ENCODE assay signal across 12 cellular contexts in the genomic region with DNA sequence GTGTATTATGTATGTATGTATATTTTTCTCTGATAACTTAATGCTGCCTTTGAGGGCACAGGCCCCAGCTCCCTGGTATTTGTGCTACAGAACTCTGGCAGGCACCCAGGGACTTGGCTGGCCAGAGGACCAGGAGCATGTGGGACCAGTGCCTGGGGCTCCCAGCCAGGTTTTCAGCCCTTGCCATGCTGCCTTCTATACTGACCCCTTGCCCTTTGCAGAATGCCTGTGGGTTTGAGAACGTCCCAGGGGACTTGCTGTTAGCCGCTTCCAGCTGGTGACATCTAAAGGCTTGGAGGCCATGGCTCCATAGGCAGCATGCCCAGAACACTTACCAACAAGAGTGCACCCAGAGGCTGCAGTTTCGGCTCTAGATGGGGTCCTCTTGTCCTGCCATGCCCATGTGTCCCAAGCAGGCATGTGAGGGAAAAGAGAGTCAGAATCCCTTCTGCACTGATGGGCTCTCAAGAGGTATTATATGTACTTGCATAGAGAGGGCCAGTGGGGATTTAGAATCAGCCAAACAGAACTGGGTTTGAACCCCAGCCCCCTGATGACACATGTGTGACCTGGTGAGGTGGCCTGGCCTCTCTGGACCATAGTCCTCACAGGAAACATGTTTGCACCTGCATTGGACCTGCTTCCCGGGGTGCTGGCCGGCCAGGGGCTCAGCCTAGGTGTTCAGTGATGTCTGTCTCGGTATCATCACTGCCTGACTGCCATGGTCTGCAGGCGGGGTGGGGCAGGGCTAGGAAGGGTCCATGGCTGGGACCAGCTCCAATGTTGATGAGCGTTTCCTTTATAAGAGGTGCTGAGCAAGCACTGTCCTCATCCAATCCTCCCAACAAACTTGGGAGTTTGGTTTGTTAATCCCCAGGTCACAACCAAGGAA.
DNase-seq lines count a peak whose midpoint lies in the region; ATAC-seq, FAIRE-seq and TF ChIP-seq lines count a peak whose summit lies in the region.
"Had no signal": no experiment of that assay in that cellular context is flagged by ENCODE, and none has a peak within 500 bp of the region (broad histone marks: within the 10 kb centered on the region; RNA-seq: fewer than 3 reads in every experiment).

No MANE protein-coding gene starts in this region.

- no peaks in the 10 kb centered on the region for H3K9me3 Mint-ChIP-seq in CD4-positive, alpha-beta memory T cell

- H3K9me3 ChIP-seq in adrenal gland (replicated peaks in 1 of 3), result no peaks in the 10 kb centered on the region
- no peaks in the 10 kb centered on the region for H3K9me3 ChIP-seq in CD4-positive, alpha-beta memory T cell (ENCODE audit: control insufficient read depth in 1 of 2, low read length in 2 of 2)

- H3K27me3 ChIP-seq in adrenal gland, result no peaks in the 10 kb centered on the region
- no peaks in the 10 kb centered on the region for H3K27me3 ChIP-seq in CD4-positive, alpha-beta memory T cell (ENCODE audit: insufficient read depth, low read length)

- no peak overlapping the region for H3K4me3 ChIP-seq in adrenal gland
- H3K4me3 ChIP-seq in CD4-positive, alpha-beta memory T cell (ENCODE audit: low read length in 2 of 2), result no peak overlapping the region

- H3K27ac Mint-ChIP-seq in CD4-positive, alpha-beta memory T cell, result peak overlapping the region in 1 of 7 donors; percentile 70

- no peaks in the 10 kb centered on the region for H3K36me3 Mint-ChIP-seq in CD4-positive, alpha-beta memory T cell

- ATAC-seq in Right ventricle myocardium inferior (peak; percentile 78), sciatic nerve (peak; percentile 63), GM21576 (IDR thresholded peaks at IDR 0.05; ENCODE audit: unreplicated experiment) (no peak)

- POLR2A ChIA-PET in CD4-positive, alpha-beta memory T cell (lab: Charles Lee; ENCODE audit: partially characterized antibody), result no interaction called here

- intact Hi-C loops in adrenal gland (cut with DNase I) (loop anchor here (5.0 kb wide), 2 partner anchors 76 to 146 kb away; no protein-coding TSS in a partner anchor), Right ventricle myocardium inferior (cut with DNase I) (loop anchor here (1.0 kb wide), 1 partner anchor 80 kb away; no protein-coding TSS in a partner anchor), sciatic nerve (cut with DNase I) (loop anchor here (5.0 kb wide), 1 partner anchor 146 kb away; no protein-coding TSS in a partner anchor)
- intact Hi-C loops in CD4-positive, alpha-beta memory T cell (cut with micrococcal nuclease), result no loop called here

- FAIRE-seq in GM12891 (lab: Jason Lieb, UNC), result no peak
- FAIRE-seq: endometrium had no signal

- H3K36me3 ChIP-seq in adrenal gland (replicated peaks in 1 of 2), result no peaks in the 10 kb centered on the region
- no peaks in the 10 kb centered on the region for H3K36me3 ChIP-seq in CD4-positive, alpha-beta memory T cell (ENCODE audit: insufficient read depth, low read length)

- TF ChIP-seq CTCF in adrenal gland (IDR thresholded peaks at IDR 0.05), result no peak

- H3K4me3 Mint-ChIP-seq in CD4-positive, alpha-beta memory T cell, result no peak overlapping the region

- no peak for TF ChIP-seq POLR2A in adrenal gland (IDR thresholded peaks at IDR 0.05)
- no peak for TF ChIP-seq POLR2A in GM12891 (IDR thresholded peaks at IDR 0.05; ENCODE audit: low read depth, low read length)

- CTCF ChIA-PET in CD4-positive, alpha-beta memory T cell (lab: Charles Lee; ENCODE audit: partially characterized antibody), result interaction anchor here (0.8 to 7.3 kb wide), 5 partner anchors 9 to 173 kb away, joined by 3 to 57 read pairs (median 4); no protein-coding TSS in a partner anchor

- peak; percentile 73 for DNase-seq in H4 (ENCODE audit: low spot score)
- peak; percentile 49 to 84 (median 74) for DNase-seq in adrenal gland
- peak; percentile 86 for DNase-seq in Right ventricle myocardium inferior (ENCODE audit: missing footprints)
- DNase-seq in sciatic nerve (ENCODE audit: low spot score), result no peak
- no peak for DNase-seq in OCI-M2 (lab: John Stamatoyannopoulos, UW; ENCODE audit: unreplicated experiment)
- no peak for DNase-seq in GM12891 (ENCODE audit: insufficient read length, low spot score)
- DNase-seq in CD4-positive, alpha-beta memory T cell, result no peak
- DNase-seq: NCI-H526 treated with DMSO at 0.1 percent for 48 hours; stimulated activated CD4-positive, alpha-beta T cell treated with anti-CD3 and anti-CD28 coated beads, Interleukin-2, amount 100 ng/mL, for 48 hours; T-helper 9 cell had no signal

- 64 to 86% (median 78%) methylated on average over 4 to 8 of the region's 8 CpGs for WGBS in adrenal gland, 4 donors

- no peaks in the 10 kb centered on the region for H3K4me1 Mint-ChIP-seq in CD4-positive, alpha-beta memory T cell

- H3K27me3 Mint-ChIP-seq in CD4-positive, alpha-beta memory T cell, result peaks cover 5 to 11% of the 10 kb centered on the region in 2 donors

- peaks cover 0 to 9% of the 10 kb centered on the region in 2 donors for H3K4me1 ChIP-seq in adrenal gland (replicated peaks in 1 of 2)
- H3K4me1 ChIP-seq in CD4-positive, alpha-beta memory T cell (ENCODE audit: insufficient read depth, low read length), result no peaks in the 10 kb centered on the region

- H3K27ac ChIP-seq in adrenal gland, result peak overlapping the region in 1 of 5 donors; percentile 54
- no peak overlapping the region for H3K27ac ChIP-seq in CD4-positive, alpha-beta memory T cell (ENCODE audit: low read depth, low read length)

TF ChIP-seq in GM12891, 5 proteins besides CTCF, POLR2A, EP300 and RAD21:
- no peak for TF ChIP-seq POU2F2 (IDR thresholded peaks at IDR 0.05; ENCODE audit: low read depth, low read length)
- no peak for TF ChIP-seq TAF1 (IDR thresholded peaks at IDR 0.05; ENCODE audit: low read depth, low read length)
- no peak for TF ChIP-seq POLR2AphosphoS5 (IDR thresholded peaks at IDR 0.05; ENCODE audit: low read depth, low read length)
- TF ChIP-seq PAX5 (IDR thresholded peaks at IDR 0.05; ENCODE audit: insufficient read depth, low read length, severe bottlenecking), result no peak
- no peak for TF ChIP-seq SPI1 (IDR thresholded peaks at IDR 0.05; ENCODE audit: low read depth, low read length)

Comparison
In these comparisons a context has a peak if more than half of its experiments do, and no peak if none do; other contexts are left out.
1. DNase-seq: peak in H4 (single experiment), adrenal gland (7 of 7) and Right ventricle myocardium inferior (single experiment); none in sciatic nerve (single experiment), OCI-M2 (single experiment), GM12891 (single experiment) and CD4-positive, alpha-beta memory T cell (0 of 5).